8 cellular contexts compared by ENCODE assay signal in the genomic region with DNA sequence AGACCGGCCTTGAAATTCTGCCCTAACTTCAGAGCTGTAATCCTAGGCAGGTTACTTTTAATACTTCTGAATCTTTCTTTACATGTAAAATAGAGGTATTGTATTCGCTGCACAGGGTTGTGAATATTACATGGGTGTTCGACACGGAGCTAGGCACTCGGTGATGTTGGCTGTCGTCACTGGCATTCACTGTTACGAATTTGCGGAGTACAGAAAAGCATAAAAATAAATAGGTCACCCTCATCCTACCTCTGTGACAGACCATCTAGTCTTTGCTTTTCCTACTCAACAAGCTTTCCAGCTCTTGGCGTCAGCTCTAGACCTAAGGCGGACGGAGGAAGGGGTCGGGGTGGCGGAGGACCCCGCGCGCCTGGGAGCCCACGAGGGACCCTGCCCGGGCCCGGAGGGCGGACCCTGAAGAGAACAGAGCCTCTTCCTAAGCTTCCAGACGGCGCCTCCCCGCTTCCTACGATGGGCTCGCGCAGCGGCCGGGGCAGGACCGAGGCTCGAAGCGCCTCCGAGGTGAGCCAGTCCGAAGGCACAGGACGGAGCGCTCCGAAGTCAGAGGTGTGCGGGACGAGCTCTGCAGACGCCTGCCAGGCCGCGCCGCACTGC. TPM values are rescaled to one million over a fixed set of nuclear protein-coding genes. Genes with fewer than 3 reads are reported as not detected.
A peak's percentile ranks its signal among the peaks of the same experiment; 100 is the strongest.
DNase-seq lines count a peak whose midpoint lies in the region; ATAC-seq lines count a peak whose summit lies in the region.

No MANE protein-coding gene starts in this region.

- peak overlapping the region; percentile 57 for H3K9ac ChIP-seq in trophoblast cell (ENCODE audit: low read length)

- peak overlapping the region; percentile 51 for H3K4ac ChIP-seq in trophoblast cell (ENCODE audit: low read depth, low read length)

- peaks cover 34% of the 10 kb centered on the region for H3K4me1 Mint-ChIP-seq in activated T-cell treated with anti-CD3 and anti-CD28 coated beads, Interleukin-2, amount 50 U/mL, for 4 hours (ENCODE audit: low read depth)
- H3K4me1 Mint-ChIP-seq in T-helper 17 cell: peaks cover 24% of the 10 kb centered on the region

- H2BK12ac ChIP-seq in trophoblast cell (ENCODE audit: low read length): no peak overlapping the region

- no peaks in the 10 kb centered on the region for H3K36me3 Mint-ChIP-seq in activated T-cell treated with anti-CD3 and anti-CD28 coated beads, Interleukin-2, amount 50 U/mL, for 4 hours (ENCODE audit: insufficient read depth)
- H3K36me3 Mint-ChIP-seq in T-helper 17 cell (ENCODE audit: low read depth): no peaks in the 10 kb centered on the region

- H2BK120ac ChIP-seq in trophoblast cell (ENCODE audit: insufficient read depth, low read length, poor library complexity): peak overlapping the region; percentile 33

- no peaks in the 10 kb centered on the region for H3K9me3 Mint-ChIP-seq in activated T-cell treated with anti-CD3 and anti-CD28 coated beads, Interleukin-2, amount 50 U/mL, for 4 hours

- H3K79me2 ChIP-seq in trophoblast cell (ENCODE audit: control insufficient read depth, insufficient read depth, low read length, poor library complexity): peaks cover 12% of the 10 kb centered on the region

- peak overlapping the region; percentile 95 for H3K27ac Mint-ChIP-seq in T-helper 17 cell

- peak overlapping the region; percentile 95 for H3K4me3 ChIP-seq in trophoblast cell (ENCODE audit: low read depth, low read length)

- DNase-seq in activated T-cell treated with anti-CD3 and anti-CD28 coated beads, Interleukin-2, amount 50 U/mL, for 4 hours: no peak
- no peak for DNase-seq in activated T-cell treated with anti-CD3 and anti-CD28 coated beads, Interleukin-2, amount 50 U/mL, for 1 hour
- no peak for DNase-seq in T-helper 17 cell
- peak; percentile 23 for DNase-seq in fibroblast of peridontal ligament (ENCODE audit: extremely low read depth)
- no peak for DNase-seq in trophoblast cell

- no peak overlapping the region for H3K23ac ChIP-seq in trophoblast cell (ENCODE audit: low read length)

- H4K12ac ChIP-seq in trophoblast cell (ENCODE audit: low read depth, low read length): peak overlapping the region; percentile 14

- no peaks in the 10 kb centered on the region for H3K27me3 Mint-ChIP-seq in activated T-cell treated with anti-CD3 and anti-CD28 coated beads, Interleukin-2, amount 50 U/mL, for 4 hours (ENCODE audit: low read depth)
- no peaks in the 10 kb centered on the region for H3K27me3 Mint-ChIP-seq in T-helper 17 cell

- peaks cover 3 to 7% of the 10 kb centered on the region in 2 experiments for H3K4me1 ChIP-seq in trophoblast cell (ENCODE audit: control insufficient read depth in 1 of 2, insufficient read depth in 2 of 2, low read length in 2 of 2)

- no peak overlapping the region for H2BK5ac ChIP-seq in trophoblast cell (ENCODE audit: low read depth, low read length, poor library complexity)

- peak overlapping the region; percentile 80 for H3K27ac ChIP-seq in trophoblast cell (ENCODE audit: low read depth, low read length)

- peak overlapping the region; percentile 91 for H3K4me2 ChIP-seq in trophoblast cell (ENCODE audit: low read length)

- ATAC-seq in activated T-cell treated with anti-CD3 and anti-CD28 coated beads, Interleukin-2, amount 50 U/mL, for 4 hours: no peak
- ATAC-seq in T-helper 17 cell (no peak), HG02885 (IDR thresholded peaks at IDR 0.05; ENCODE audit: poor library complexity, unreplicated experiment) (no peak), HG02938 (IDR thresholded peaks at IDR 0.05; ENCODE audit: unreplicated experiment) (no peak), GM18502 (IDR thresholded peaks at IDR 0.05; ENCODE audit: poor library complexity, unreplicated experiment) (no peak)

- no peaks in the 10 kb centered on the region for H3K27me3 ChIP-seq in trophoblast cell (ENCODE audit: insufficient read depth, low read length)

- H2AK5ac ChIP-seq in trophoblast cell (ENCODE audit: low read length): no peak overlapping the region

- peak overlapping the region; percentile 58 for H4K91ac ChIP-seq in trophoblast cell (ENCODE audit: low read depth, low read length)

- WGBS in trophoblast cell (ENCODE audit: extremely low coverage, insufficient coverage, insufficient read length): no CpG with 5 or more reads among the region's 42 CpGs

- peaks cover 13 to 14% of the 10 kb centered on the region in 2 experiments for H3K36me3 ChIP-seq in trophoblast cell (ENCODE audit: control insufficient read depth in 1 of 2, insufficient read depth in 2 of 2, low read length in 2 of 2)

- H4K8ac ChIP-seq in trophoblast cell (ENCODE audit: low read depth, low read length): peak overlapping the region; percentile 34

- H3K9me3 ChIP-seq in T-helper 17 cell (ENCODE audit: control insufficient read depth, low read length, poor library complexity, severe bottlenecking) (no peaks in the 10 kb centered on the region), trophoblast cell (ENCODE audit: insufficient read depth, low read depth, low read length) (no peaks in the 10 kb centered on the region)

- peak overlapping the region; percentile 68 for H3K4me3 Mint-ChIP-seq in activated T-cell treated with anti-CD3 and anti-CD28 coated beads, Interleukin-2, amount 50 U/mL, for 4 hours
- peak overlapping the region; percentile 94 for H3K4me3 Mint-ChIP-seq in T-helper 17 cell

- peaks cover 11% of the 10 kb centered on the region for H3K79me1 ChIP-seq in trophoblast cell (ENCODE audit: low read length)

- H2AFZ ChIP-seq in trophoblast cell (ENCODE audit: insufficient read depth, low read length, poor library complexity): peak overlapping the region; percentile 50

- peak overlapping the region; percentile 70 for H3K14ac ChIP-seq in trophoblast cell (ENCODE audit: low read length)

- H3K18ac ChIP-seq in trophoblast cell (ENCODE audit: low read length): peak overlapping the region; percentile 35

RNA-seq across cellular contexts. Expression of gene SPG7, which starts 0.9 kb away (rescaled TPM):
- 10 to 100 TPM; 76.1 to 88.4 (median 78.5) TPM for total RNA-seq in activated T-cell treated with anti-CD3 and anti-CD28 coated beads, Interleukin-2, amount 50 U/mL, for 4 hours
- 100 to 1,000 TPM; 140 to 154 TPM for total RNA-seq in T-helper 17 cell
- polyA plus RNA-seq in trophoblast cell (2013): 43.6 and 45.1 TPM in 2 replicates

RNA-seq across cellular contexts. Expression of gene ANKRD11, which starts 17.0 kb away (rescaled TPM):
- total RNA-seq in activated T-cell treated with anti-CD3 and anti-CD28 coated beads, Interleukin-2, amount 50 U/mL, for 4 hours: 100 to 1,000 TPM; 153 to 181 (median 162) TPM
- total RNA-seq in T-helper 17 cell: 100 to 1,000 TPM; 197 to 251 TPM
- polyA plus RNA-seq in trophoblast cell (2013): 101 and 102 TPM in 2 replicates

RNA-seq across cellular contexts. Expression of gene RPL13, which starts 53.2 kb away (rescaled TPM):
- total RNA-seq in activated T-cell treated with anti-CD3 and anti-CD28 coated beads, Interleukin-2, amount 50 U/mL, for 4 hours: 1,000 to 10,000 TPM; 3,320 to 3,425 (median 3,389) TPM
- total RNA-seq in T-helper 17 cell: 1,000 to 10,000 TPM; 4,192 to 4,476 TPM
- 2,265 and 2,343 TPM in 2 replicates for polyA plus RNA-seq in trophoblast cell (2013)
